ENCODE assay signal across 25 cellular contexts in genomic region chr12:80593766-80594165, GRCh38.
A peak's percentile ranks its signal among the peaks of the same experiment; 100 is the strongest.
DNase-seq lines count a peak whose midpoint lies in the region; ATAC-seq and TF ChIP-seq lines count a peak whose summit lies in the region.
"Had no signal": no experiment of that assay in that cellular context is flagged by ENCODE, and none has a peak within 500 bp of the region (broad histone marks: within the 10 kb centered on the region; RNA-seq: fewer than 3 reads in every experiment).

No MANE protein-coding gene starts in this region.

- H3K36me3 ChIP-seq in RWPE2 (ENCODE audit: low read depth) = no peaks in the 10 kb centered on the region
- no peaks in the 10 kb centered on the region for H3K36me3 ChIP-seq in CD8-positive, alpha-beta memory T cell (ENCODE audit: insufficient read depth, low read length)
- H3K36me3 ChIP-seq: left lung, right atrium auricular region had no signal

- peak; percentile 96 for DNase-seq in EL
- no peak for DNase-seq in RWPE2 (ENCODE audit: low spot score)
- DNase-seq in fibroblast of mammary gland (ENCODE audit: low read depth) = peak; percentile 93
- DNase-seq in skeletal muscle cell (ENCODE audit: low read depth) = peak; percentile 87
- DNase-seq in CD8-positive, alpha-beta memory T cell = no peak
- DNase-seq in stimulated activated CD4-positive, alpha-beta T cell treated with anti-CD3 and anti-CD28 coated beads, Interleukin-1b, Interleukin-23, amount 100 ng/mL, for 48 hours = no peak
- no peak for DNase-seq in cardiac septum (ENCODE audit: low spot score)
- DNase-seq in activated T-cell treated with anti-CD3 and anti-CD28 coated beads, Interleukin-2, amount 50 U/mL, for 4 hours = no peak
- DNase-seq: anterior cingulate cortex; CD8-positive, alpha-beta T cell; effector memory CD4-positive, alpha-beta T cell; GOT3; left lung; MM.1S; naive thymus-derived CD8-positive, alpha-beta T cell; NCI-H2029; NCI-H774; RPMI8226; stimulated activated CD4-positive, alpha-beta T cell treated with anti-CD3 and anti-CD28 coated beads, Interleukin-4, amount 100 ng/mL, for 4 hours had no signal

- no peaks in the 10 kb centered on the region for H3K9me3 ChIP-seq in RWPE2 (ENCODE audit: severe bottlenecking)
- no peaks in the 10 kb centered on the region for H3K9me3 ChIP-seq in CD8-positive, alpha-beta memory T cell (ENCODE audit: low read length)
- H3K9me3 ChIP-seq: left lung, right atrium auricular region had no signal

- ATAC-seq in RWPE2 (ENCODE audit: low read depth) = peak; percentile 43; the same call in 1 of the 3 replicates
- no peak for ATAC-seq in activated T-cell treated with anti-CD3 and anti-CD28 coated beads, Interleukin-2, amount 50 U/mL, for 4 hours
- ATAC-seq: CD8-positive, alpha-beta T cell; left lung; naive thymus-derived CD8-positive, alpha-beta T cell; stimulated activated effector memory CD8-positive, alpha-beta T cell treated with anti-CD3 and anti-CD28 coated beads, Interleukin-12 subunit alpha, Interleukin-12 subunit beta, amount 100 ng/mL, for 72 hours had no signal

- POLR2A ChIA-PET in CD8-positive, alpha-beta memory T cell (lab: Charles Lee) = no interaction called here

- no peak overlapping the region for H3K4me3 Mint-ChIP-seq in CD8-positive, alpha-beta memory T cell
- no peak overlapping the region for H3K4me3 Mint-ChIP-seq in activated T-cell treated with anti-CD3 and anti-CD28 coated beads, Interleukin-2, amount 50 U/mL, for 4 hours
- H3K4me3 Mint-ChIP-seq: activated T-helper 1 cell treated with anti-CD3 and anti-CD28 coated beads, Interleukin-12 subunit alpha, Interleukin-12 subunit beta, Interleukin-2, Interleukin-4 antibody, amounts not matched to agents 30 ng/mL and 10 ng/mL and 1 ng/mL, durations not matched to agents 14 hours and 24 hours and 36 hours; CD8-positive, alpha-beta T cell; naive thymus-derived CD8-positive, alpha-beta T cell; stimulated activated effector memory CD8-positive, alpha-beta T cell treated with anti-CD3 and anti-CD28 coated beads, Interleukin-12 subunit alpha, Interleukin-12 subunit beta, amount 100 ng/mL, for 72 hours; T-helper 2 cell treated with Interferon-gamma antibody and Interleukin-4, amounts not matched to agents 5 μg/mL and 100 μg/mL, for 36 hours; type B pancreatic cell had no signal

- no peak overlapping the region for H3K27ac Mint-ChIP-seq in CD8-positive, alpha-beta memory T cell
- H3K27ac Mint-ChIP-seq: activated T-helper 1 cell treated with anti-CD3 and anti-CD28 coated beads, Interleukin-12 subunit alpha, Interleukin-12 subunit beta, Interleukin-2, Interleukin-4 antibody, amounts not matched to agents 30 ng/mL and 10 ng/mL and 1 ng/mL, durations not matched to agents 14 hours and 24 hours and 36 hours; CD8-positive, alpha-beta T cell; naive thymus-derived CD8-positive, alpha-beta T cell; stimulated activated effector memory CD8-positive, alpha-beta T cell treated with anti-CD3 and anti-CD28 coated beads, Interleukin-12 subunit alpha, Interleukin-12 subunit beta, amount 100 ng/mL, for 72 hours; T-helper 2 cell treated with Interferon-gamma antibody and Interleukin-4, amounts not matched to agents 5 μg/mL and 100 μg/mL, for 36 hours; type B pancreatic cell had no signal

- peaks cover 7% of the 10 kb centered on the region for H3K4me1 ChIP-seq in RWPE2 (ENCODE audit: insufficient read depth, poor library complexity, severe bottlenecking)
- H3K4me1 ChIP-seq in CD8-positive, alpha-beta memory T cell (ENCODE audit: insufficient read depth, low read length) = no peaks in the 10 kb centered on the region
- H3K4me1 ChIP-seq: left lung, right atrium auricular region had no signal

- no peaks in the 10 kb centered on the region for H3K4me1 Mint-ChIP-seq in CD8-positive, alpha-beta memory T cell
- no peaks in the 10 kb centered on the region for H3K4me1 Mint-ChIP-seq in activated T-cell treated with anti-CD3 and anti-CD28 coated beads, Interleukin-2, amount 50 U/mL, for 4 hours (ENCODE audit: low read depth)
- H3K4me1 Mint-ChIP-seq: naive thymus-derived CD8-positive, alpha-beta T cell; stimulated activated effector memory CD8-positive, alpha-beta T cell treated with anti-CD3 and anti-CD28 coated beads, Interleukin-12 subunit alpha, Interleukin-12 subunit beta, amount 100 ng/mL, for 72 hours had no signal

- peaks cover 0 to 13% (median 2%) of the 10 kb centered on the region in 5 donors for H3K9me3 Mint-ChIP-seq in CD8-positive, alpha-beta memory T cell
- peaks cover 4% of the 10 kb centered on the region for H3K9me3 Mint-ChIP-seq in activated T-cell treated with anti-CD3 and anti-CD28 coated beads, Interleukin-2, amount 50 U/mL, for 4 hours
- H3K9me3 Mint-ChIP-seq: activated T-helper 1 cell treated with anti-CD3 and anti-CD28 coated beads, Interleukin-12 subunit alpha, Interleukin-12 subunit beta, Interleukin-2, Interleukin-4 antibody, amounts not matched to agents 30 ng/mL and 10 ng/mL and 1 ng/mL, durations not matched to agents 14 hours and 24 hours and 36 hours; T-helper 2 cell treated with Interferon-gamma antibody and Interleukin-4, amounts not matched to agents 5 μg/mL and 100 μg/mL, for 36 hours; type B pancreatic cell had no signal

- no peaks in the 10 kb centered on the region for H3K27me3 Mint-ChIP-seq in CD8-positive, alpha-beta memory T cell
- no peaks in the 10 kb centered on the region for H3K27me3 Mint-ChIP-seq in activated T-cell treated with anti-CD3 and anti-CD28 coated beads, Interleukin-2, amount 50 U/mL, for 4 hours (ENCODE audit: low read depth)
- H3K27me3 Mint-ChIP-seq: type B pancreatic cell had no signal

- peak overlapping the region; percentile 43 for H3K27ac ChIP-seq in RWPE2 (ENCODE audit: poor library complexity, severe bottlenecking)
- H3K27ac ChIP-seq in CD8-positive, alpha-beta memory T cell (ENCODE audit: low read depth, low read length) = no peak overlapping the region
- H3K27ac ChIP-seq: hepatocyte, left lung, right atrium auricular region had no signal

- intact Hi-C loops in cardiac septum (cut with DNase I) = no loop called here

- no peak for TF ChIP-seq CTCF in RWPE2 (IDR thresholded peaks at IDR 0.05; ENCODE audit: poor library complexity, severe bottlenecking)
- no peak for TF ChIP-seq CTCF in fibroblast of mammary gland (conservative IDR thresholded peaks at IDR 0.05; ENCODE audit: control insufficient read depth, insufficient read depth, low read depth, low read length)

- H3K4me3 ChIP-seq in RWPE2 (ENCODE audit: severe bottlenecking) (no peak overlapping the region), fibroblast of mammary gland (ENCODE audit: control insufficient read depth, low read depth, low read length) (no peak overlapping the region), skeletal muscle cell (ENCODE audit: low read depth, low read length) (no peak overlapping the region)
- no peak overlapping the region for H3K4me3 ChIP-seq in CD8-positive, alpha-beta memory T cell (ENCODE audit: low read length)
- H3K4me3 ChIP-seq: hepatocyte, left lung, right atrium auricular region had no signal

- CTCF ChIA-PET in CD8-positive, alpha-beta memory T cell (lab: Charles Lee) = no interaction called here

- H3K27me3 ChIP-seq in RWPE2 (ENCODE audit: insufficient read depth, poor library complexity, severe bottlenecking) = no peaks in the 10 kb centered on the region
- no peaks in the 10 kb centered on the region for H3K27me3 ChIP-seq in CD8-positive, alpha-beta memory T cell (ENCODE audit: insufficient read depth, low read length, poor library complexity, severe bottlenecking)
- H3K27me3 ChIP-seq: hepatocyte, left lung, right atrium auricular region had no signal

- H3K36me3 Mint-ChIP-seq in CD8-positive, alpha-beta memory T cell = no peaks in the 10 kb centered on the region
- H3K36me3 Mint-ChIP-seq in activated T-cell treated with anti-CD3 and anti-CD28 coated beads, Interleukin-2, amount 50 U/mL, for 4 hours (ENCODE audit: insufficient read depth) = no peaks in the 10 kb centered on the region
- H3K36me3 Mint-ChIP-seq: CD8-positive, alpha-beta T cell; naive thymus-derived CD8-positive, alpha-beta T cell; stimulated activated effector memory CD8-positive, alpha-beta T cell treated with anti-CD3 and anti-CD28 coated beads, Interleukin-12 subunit alpha, Interleukin-12 subunit beta, amount 100 ng/mL, for 72 hours; type B pancreatic cell had no signal

Comparison
In these comparisons a context has a peak if more than half of its experiments do, and no peak if none do; other contexts are left out.
1. DNase-seq: peak in EL (single experiment), fibroblast of mammary gland (single experiment) and skeletal muscle cell (single experiment); none in RWPE2 (single experiment), CD8-positive, alpha-beta memory T cell (0 of 5), stimulated activated CD4-positive, alpha-beta T cell treated with anti-CD3 and anti-CD28 coated beads, Interleukin-1b, Interleukin-23, amount 100 ng/mL, for 48 hours (single experiment), cardiac septum (single experiment) and activated T-cell treated with anti-CD3 and anti-CD28 coated beads, Interleukin-2, amount 50 U/mL, for 4 hours (single experiment).